ENCODE assay signal across 9 cellular contexts in genomic region chr1:229479660-229480399, GRCh38. TPM values are rescaled to one million over a fixed set of nuclear protein-coding genes. Genes with fewer than 3 reads are reported as not detected.
DNase-seq lines count a peak whose midpoint lies in the region; ATAC-seq, FAIRE-seq and TF ChIP-seq lines count a peak whose summit lies in the region.
"Had no signal": no experiment of that assay in that cellular context is flagged by ENCODE, and none has a peak within 500 bp of the region (broad histone marks: within the 10 kb centered on the region; RNA-seq: fewer than 3 reads in every experiment).

No MANE protein-coding gene starts in this region.

- peaks cover 4% of the 10 kb centered on the region for H3K79me2 ChIP-seq in neural progenitor cell (ENCODE audit: low read depth)

- peaks cover 2% of the 10 kb centered on the region for H4K20me1 ChIP-seq in neural progenitor cell (ENCODE audit: low read depth)

- H3K4me2 ChIP-seq in neural progenitor cell, result no peak overlapping the region

- H3K4me3 ChIP-seq in neural progenitor cell, result no peak overlapping the region

- H2AFZ ChIP-seq in neural progenitor cell (replicated peaks), result no peak overlapping the region

- no peaks in the 10 kb centered on the region for H3K4me1 Mint-ChIP-seq in neural progenitor cell
- peaks cover 10% of the 10 kb centered on the region for H3K4me1 Mint-ChIP-seq in activated CD4-positive, alpha-beta memory T cell treated with anti-CD3 and anti-CD28 coated beads, Interleukin-2, amount 10 ng/mL, durations not matched to agents 7 days and 5 days

- H3K9me3 ChIP-seq in neural progenitor cell (ENCODE audit: low read depth), result no peaks in the 10 kb centered on the region

- CTCF ChIA-PET in activated CD4-positive, alpha-beta memory T cell treated with anti-CD3 and anti-CD28 coated beads, Interleukin-2, amount 10 ng/mL, durations not matched to agents 7 days and 5 days (lab: Charles Lee), result interaction anchor here (0.6 to 6.5 kb wide), 4 partner anchors 16 to 223 kb away, joined by 3 to 145 read pairs (median 10); no protein-coding TSS in a partner anchor

- H3K9me3 Mint-ChIP-seq in neural progenitor cell, result no peaks in the 10 kb centered on the region
- H3K9me3 Mint-ChIP-seq in activated CD4-positive, alpha-beta memory T cell treated with anti-CD3 and anti-CD28 coated beads, Interleukin-2, amount 10 ng/mL, durations not matched to agents 7 days and 5 days, result no peaks in the 10 kb centered on the region

- H3K27me3 ChIP-seq in neural progenitor cell, result no peaks in the 10 kb centered on the region

- peak overlapping the region; percentile 48 for H3K27ac ChIP-seq in cingulate gyrus (ENCODE audit: low read depth, low read length)
- H3K27ac ChIP-seq in neural progenitor cell, result no peak overlapping the region
- H3K27ac ChIP-seq: VCaP had no signal

- peak; percentile 71 for ATAC-seq in GM18498 (IDR thresholded peaks at IDR 0.05; ENCODE audit: unreplicated experiment)
- peak; percentile 69 for ATAC-seq in GM21381 (IDR thresholded peaks at IDR 0.05; ENCODE audit: unreplicated experiment)
- ATAC-seq in HG03280 (IDR thresholded peaks at IDR 0.05; ENCODE audit: unreplicated experiment), result peak; percentile 45

- H3K27ac Mint-ChIP-seq in neural progenitor cell, result no peak overlapping the region
- H3K27ac Mint-ChIP-seq in activated CD4-positive, alpha-beta memory T cell treated with anti-CD3 and anti-CD28 coated beads, Interleukin-2, amount 10 ng/mL, durations not matched to agents 7 days and 5 days, result no peak overlapping the region

- POLR2A ChIA-PET in activated CD4-positive, alpha-beta memory T cell treated with anti-CD3 and anti-CD28 coated beads, Interleukin-2, amount 10 ng/mL, durations not matched to agents 7 days and 5 days (lab: Charles Lee), result interaction anchor here (1.1 to 1.4 kb wide), 2 partner anchors 29 to 225 kb away, joined by 3 to 4 read pairs; partner anchors contain the start of gene NUP133

- H3K9ac ChIP-seq in neural progenitor cell, result no peak overlapping the region

- H3K27me3 Mint-ChIP-seq in neural progenitor cell (ENCODE audit: insufficient read depth, low read depth), result no peaks in the 10 kb centered on the region
- H3K27me3 Mint-ChIP-seq in activated CD4-positive, alpha-beta memory T cell treated with anti-CD3 and anti-CD28 coated beads, Interleukin-2, amount 10 ng/mL, durations not matched to agents 7 days and 5 days, result no peaks in the 10 kb centered on the region

- H3K36me3 Mint-ChIP-seq in neural progenitor cell, result peaks cover 25% of the 10 kb centered on the region
- peaks cover 43% of the 10 kb centered on the region for H3K36me3 Mint-ChIP-seq in activated CD4-positive, alpha-beta memory T cell treated with anti-CD3 and anti-CD28 coated beads, Interleukin-2, amount 10 ng/mL, durations not matched to agents 7 days and 5 days (ENCODE audit: low read depth)

- no peaks in the 10 kb centered on the region for H3F3A ChIP-seq in neural progenitor cell (ENCODE audit: low read depth)

- H3K4me1 ChIP-seq in neural progenitor cell, result no peaks in the 10 kb centered on the region

- no peak for DNase-seq in NCI-H1436 treated with DMSO at 0.1 percent for 48 hours (lab: John Stamatoyannopoulos, UW)
- no peak for DNase-seq in neural progenitor cell (ENCODE audit: low spot score)
- DNase-seq in activated CD4-positive, alpha-beta memory T cell treated with anti-CD3 and anti-CD28 coated beads, Interleukin-2, amount 10 ng/mL, durations not matched to agents 7 days and 5 days, result no peak
- DNase-seq in urothelium cell line (ENCODE audit: low spot score), result no peak

- FAIRE-seq in urothelium cell line (lab: Jason Lieb, UNC), result no peak

- TF ChIP-seq CTCF in neural progenitor cell (IDR thresholded peaks at IDR 0.05), result no peak

- peaks cover 3% of the 10 kb centered on the region for H3K36me3 ChIP-seq in neural progenitor cell

- H3K4me3 Mint-ChIP-seq in neural progenitor cell, result no peak overlapping the region
- H3K4me3 Mint-ChIP-seq in activated CD4-positive, alpha-beta memory T cell treated with anti-CD3 and anti-CD28 coated beads, Interleukin-2, amount 10 ng/mL, durations not matched to agents 7 days and 5 days, result no peak overlapping the region

RNA-seq across cellular contexts. Expression of gene NUP133, which starts 28.3 kb away (rescaled TPM):
- 65.3 and 89.3 TPM in 2 replicates for total RNA-seq in neural progenitor cell (ENCODE audit: low replicate concordance)
- total RNA-seq in activated CD4-positive, alpha-beta memory T cell treated with anti-CD3 and anti-CD28 coated beads, Interleukin-2, amount 10 ng/mL, durations not matched to agents 7 days and 5 days, result 10 to 100 TPM; 36.9 to 38.2 TPM

RNA-seq across cellular contexts. Expression of gene ACTA1, which starts 45.9 kb away (rescaled TPM):
- 1.2 and 2.6 TPM in 2 replicates for total RNA-seq in neural progenitor cell (ENCODE audit: low replicate concordance)
- not detected for total RNA-seq in activated CD4-positive, alpha-beta memory T cell treated with anti-CD3 and anti-CD28 coated beads, Interleukin-2, amount 10 ng/mL, durations not matched to agents 7 days and 5 days
